In genomic region chr10:130048081-130048480, GRCh38 we compare ENCODE assay signal across 13 cellular contexts.
DNase-seq lines count a peak whose midpoint lies in the region.
"Had no signal": no experiment of that assay in that cellular context is flagged by ENCODE, and none has a peak within 500 bp of the region (broad histone marks: within the 10 kb centered on the region; RNA-seq: fewer than 3 reads in every experiment).

No MANE protein-coding gene starts in this region.

- peaks cover 2% of the 10 kb centered on the region for H3K9me3 Mint-ChIP-seq in activated CD4-positive, alpha-beta T cell treated with anti-CD3 and anti-CD28 coated beads, Interleukin-2, amount 10 ng/mL, durations not matched to agents 7 days and 5 days
- H3K9me3 Mint-ChIP-seq: CD4-positive, alpha-beta T cell had no signal

- H3K36me3 Mint-ChIP-seq in activated CD4-positive, alpha-beta T cell treated with anti-CD3 and anti-CD28 coated beads, Interleukin-2, amount 10 ng/mL, durations not matched to agents 7 days and 5 days (ENCODE audit: low read depth) = no peaks in the 10 kb centered on the region

- H3K27ac Mint-ChIP-seq in activated CD4-positive, alpha-beta T cell treated with anti-CD3 and anti-CD28 coated beads, Interleukin-2, amount 10 ng/mL, durations not matched to agents 7 days and 5 days = no peak overlapping the region
- H3K27ac Mint-ChIP-seq: B cell; CD4-positive, alpha-beta T cell had no signal

- no peak overlapping the region for H3K4me3 ChIP-seq in BLaER1 treated with 17β-estradiol and CSF1 and Interleukin-3, amounts not matched to agents 10 nM and 100 nM
- H3K4me3 ChIP-seq: GM23248 had no signal

- no peaks in the 10 kb centered on the region; a peak in 1 of 22 replicates for H3K27me3 ChIP-seq in BLaER1 treated with 17β-estradiol and CSF1 and Interleukin-3, amounts not matched to agents 10 nM and 100 nM

- peak overlapping the region in 8 of 11 experiments; percentile 4 to 74 (median 46); a peak in 14 of 22 replicates for H3K4me2 ChIP-seq in BLaER1 treated with 17β-estradiol and CSF1 and Interleukin-3, amounts not matched to agents 10 nM and 100 nM

- H3K36me3 ChIP-seq in BLaER1 treated with 17β-estradiol and CSF1 and Interleukin-3, amounts not matched to agents 10 nM and 100 nM = no peaks in the 10 kb centered on the region

- peaks cover 7 to 64% (median 50%) of the 10 kb centered on the region in 10 experiments; a peak in 18 of 20 replicates for H3K4me1 ChIP-seq in BLaER1 treated with 17β-estradiol and CSF1 and Interleukin-3, amounts not matched to agents 10 nM and 100 nM
- H3K4me1 ChIP-seq: Caco-2 had no signal

- no peaks in the 10 kb centered on the region for H4K20me1 ChIP-seq in BLaER1 treated with 17β-estradiol and CSF1 and Interleukin-3, amounts not matched to agents 10 nM and 100 nM

- H3K9me3 ChIP-seq in BLaER1 treated with 17β-estradiol and CSF1 and Interleukin-3, amounts not matched to agents 10 nM and 100 nM (replicated peaks in 1 of 11) = peaks cover 7 to 24% (median 11%) of the 10 kb centered on the region in 11 experiments; a peak in 19 of 22 replicates
- H3K9me3 ChIP-seq: Caco-2 had no signal

- POLR2A ChIA-PET in activated CD4-positive, alpha-beta T cell treated with anti-CD3 and anti-CD28 coated beads, Interleukin-2, amount 10 ng/mL, durations not matched to agents 7 days and 5 days (lab: Charles Lee) = no interaction called here

- DNase-seq in left kidney (ENCODE audit: low read depth, low spot score) (peak; percentile 81), middle frontal gyrus (ENCODE audit: extremely low spot score, low spot score) (no peak), NCI-H2107 treated with DMSO at 0.1 percent for 48 hours (lab: John Stamatoyannopoulos, UW; ENCODE audit: unreplicated experiment) (no peak)
- DNase-seq in stimulated activated CD8-positive, alpha-beta memory T cell treated with anti-CD3 and anti-CD28 coated beads, Interleukin-4, amount 100 ng/mL, for 48 hours = peak; percentile 5
- DNase-seq in activated CD4-positive, alpha-beta T cell treated with anti-CD3 and anti-CD28 coated beads, Interleukin-2, amount 10 ng/mL, durations not matched to agents 7 days and 5 days = no peak
- DNase-seq: Caco-2; CD4-positive, alpha-beta T cell; GM23248; HCEC 1CT; IMR-90 had no signal

- H3K9ac ChIP-seq in BLaER1 treated with 17β-estradiol and CSF1 and Interleukin-3, amounts not matched to agents 10 nM and 100 nM = no peak overlapping the region
- H3K9ac ChIP-seq: GM23248 had no signal

- CTCF ChIA-PET in activated CD4-positive, alpha-beta T cell treated with anti-CD3 and anti-CD28 coated beads, Interleukin-2, amount 10 ng/mL, durations not matched to agents 7 days and 5 days (lab: Charles Lee) = no interaction called here

- no peak overlapping the region for H3K4me3 Mint-ChIP-seq in activated CD4-positive, alpha-beta T cell treated with anti-CD3 and anti-CD28 coated beads, Interleukin-2, amount 10 ng/mL, durations not matched to agents 7 days and 5 days
- H3K4me3 Mint-ChIP-seq: B cell; CD4-positive, alpha-beta T cell had no signal

- no peaks in the 10 kb centered on the region for H3K27me3 Mint-ChIP-seq in activated CD4-positive, alpha-beta T cell treated with anti-CD3 and anti-CD28 coated beads, Interleukin-2, amount 10 ng/mL, durations not matched to agents 7 days and 5 days

- H3K4me1 Mint-ChIP-seq in activated CD4-positive, alpha-beta T cell treated with anti-CD3 and anti-CD28 coated beads, Interleukin-2, amount 10 ng/mL, durations not matched to agents 7 days and 5 days = no peaks in the 10 kb centered on the region
- H3K4me1 Mint-ChIP-seq: B cell had no signal

- no peak overlapping the region for H3K27ac ChIP-seq in BLaER1 treated with 17β-estradiol and CSF1 and Interleukin-3, amounts not matched to agents 10 nM and 100 nM
- H3K27ac ChIP-seq: C4-2B, GM23248 had no signal

Comparison
In these comparisons a context has a peak if more than half of its experiments do, and no peak if none do; other contexts are left out.
1. DNase-seq: peak in left kidney (single experiment) and stimulated activated CD8-positive, alpha-beta memory T cell treated with anti-CD3 and anti-CD28 coated beads, Interleukin-4, amount 100 ng/mL, for 48 hours (single experiment); none in middle frontal gyrus (single experiment), activated CD4-positive, alpha-beta T cell treated with anti-CD3 and anti-CD28 coated beads, Interleukin-2, amount 10 ng/mL, durations not matched to agents 7 days and 5 days (single experiment) and NCI-H2107 treated with DMSO at 0.1 percent for 48 hours (single experiment).